In genomic region chr11:122813176-122813917, GRCh38 we compare ENCODE assay signal across 24 cellular contexts. TPM values are rescaled to one million over a fixed set of nuclear protein-coding genes. Genes with fewer than 3 reads are reported as not detected.
DNase-seq lines count a peak whose midpoint lies in the region; ATAC-seq, FAIRE-seq and TF ChIP-seq lines count a peak whose summit lies in the region.
"Had no signal": no experiment of that assay in that cellular context is flagged by ENCODE, and none has a peak within 500 bp of the region (broad histone marks: within the 10 kb centered on the region; RNA-seq: fewer than 3 reads in every experiment).

No MANE protein-coding gene starts in this region.

- no peak overlapping the region for H2AFZ ChIP-seq in GM23338
- peak overlapping the region; percentile 76 for H2AFZ ChIP-seq in H1 (ENCODE audit: low read length)
- H2AFZ ChIP-seq in neural cell (ENCODE audit: low read depth, low read length): no peak overlapping the region
- H2AFZ ChIP-seq: GM23248 had no signal

- peaks cover 41% of the 10 kb centered on the region for H3K4me1 Mint-ChIP-seq in GM23338
- H3K4me1 Mint-ChIP-seq in stimulated activated effector memory CD8-positive, alpha-beta T cell treated with anti-CD3 and anti-CD28 coated beads, Interleukin-12 subunit alpha, Interleukin-12 subunit beta, amount 100 ng/mL, for 72 hours: peaks cover 22% of the 10 kb centered on the region

- H3K14ac ChIP-seq in H1 (ENCODE audit: insufficient read length): no peak overlapping the region

- peak overlapping the region; percentile 25; the same call in 1 of the 2 replicates for H3K9ac ChIP-seq in HUES64 (ENCODE audit: low read depth, low read length)
- no peak overlapping the region; a peak in 1 of 7 replicates for H3K9ac ChIP-seq in H1 (replicated peaks in 1 of 4; ENCODE audit: extremely low read depth in 1 of 4, low read depth in 3 of 4, low read length in 3 of 4)
- no peak overlapping the region for H3K9ac ChIP-seq in neural cell (ENCODE audit: low read length)
- H3K9ac ChIP-seq: GM23248 had no signal

- no peaks in the 10 kb centered on the region for H3K27me3 ChIP-seq in GM23338 (ENCODE audit: insufficient read depth)
- H3K27me3 ChIP-seq in HUES64 (ENCODE audit: insufficient read depth, low read length): no peaks in the 10 kb centered on the region
- H3K27me3 ChIP-seq in H1 (replicated peaks in 1 of 4; ENCODE audit: control insufficient read depth in 3 of 4, extremely low read depth in 1 of 4, insufficient read depth in 3 of 4, low read length in 3 of 4): no peaks in the 10 kb centered on the region
- no peaks in the 10 kb centered on the region for H3K27me3 ChIP-seq in neural cell (ENCODE audit: insufficient read depth, low read depth, low read length)
- H3K27me3 ChIP-seq: Peyer's patch, SJCRH30 had no signal

- H3K9me2 ChIP-seq in GM23338 (ENCODE audit: insufficient read depth) (no peaks in the 10 kb centered on the region), neural cell (ENCODE audit: insufficient read depth, low read length) (no peaks in the 10 kb centered on the region)

- peaks cover 8% of the 10 kb centered on the region; the same call in 2 of the 3 replicates for H3K36me3 Mint-ChIP-seq in GM23338 (ENCODE audit: low read depth)
- H3K36me3 Mint-ChIP-seq in stimulated activated effector memory CD8-positive, alpha-beta T cell treated with anti-CD3 and anti-CD28 coated beads, Interleukin-12 subunit alpha, Interleukin-12 subunit beta, amount 100 ng/mL, for 72 hours: peaks cover 14% of the 10 kb centered on the region

- H3K4me3 Mint-ChIP-seq in GM23338: peak overlapping the region; percentile 46
- no peak overlapping the region for H3K4me3 Mint-ChIP-seq in stimulated activated effector memory CD8-positive, alpha-beta T cell treated with anti-CD3 and anti-CD28 coated beads, Interleukin-12 subunit alpha, Interleukin-12 subunit beta, amount 100 ng/mL, for 72 hours

- no peak overlapping the region for H2BK120ac ChIP-seq in H1 (replicated peaks; ENCODE audit: low read depth, low read length)

- no peak for TF ChIP-seq CTCF in GM23338 (conservative IDR thresholded peaks at IDR 0.05; ENCODE audit: low read depth in 2 of 2)
- no peak for TF ChIP-seq CTCF in H1 (IDR thresholded peaks at IDR 0.05; ENCODE audit: control extremely low read depth in 1 of 3, insufficient read depth in 1 of 3, low read depth in 1 of 3, low read length in 3 of 3)
- TF ChIP-seq CTCF in neural cell (IDR thresholded peaks at IDR 0.05; ENCODE audit: poor library complexity, severe bottlenecking): no peak

- no peak overlapping the region for H3K18ac ChIP-seq in H1 (ENCODE audit: extremely low read depth, low read length)

- H3K36me3 ChIP-seq in GM23338 (ENCODE audit: insufficient read depth): no peaks in the 10 kb centered on the region; the same call in 1 of the 2 replicates
- no peaks in the 10 kb centered on the region for H3K36me3 ChIP-seq in HUES64 (ENCODE audit: insufficient read depth, low read length)
- no peaks in the 10 kb centered on the region for H3K36me3 ChIP-seq in H1 (ENCODE audit: control insufficient read depth in 2 of 4, insufficient read depth in 4 of 4, low read length in 3 of 4)
- no peaks in the 10 kb centered on the region for H3K36me3 ChIP-seq in neural cell (ENCODE audit: insufficient read depth, low read length)
- H3K36me3 ChIP-seq: Peyer's patch, SJCRH30 had no signal

- no peak overlapping the region for H2BK12ac ChIP-seq in H1 (ENCODE audit: low read depth, low read length)

- CTCF ChIA-PET in H1 (lab: Charles Lee; ENCODE audit: partially characterized antibody): interaction anchor here (0.8 to 5.4 kb wide), 17 partner anchors 9 to 241 kb away, joined by 3 to 90 read pairs (median 4); no protein-coding TSS in a partner anchor

- TF ChIP-seq EP300 in H1 (IDR thresholded peaks at IDR 0.05; ENCODE audit: borderline replicate concordance in 1 of 2, low read depth in 2 of 2, low read length in 2 of 2) (no peak), neural cell (conservative IDR thresholded peaks at IDR 0.05; ENCODE audit: poor library complexity, severe bottlenecking) (no peak)

- peak overlapping the region; percentile 5; the same call in 1 of the 2 replicates for H2BK5ac ChIP-seq in H1 (ENCODE audit: low read depth, low read length)

- no peak for TF ChIP-seq RAD21 in H1 (IDR thresholded peaks at IDR 0.05 in 1 of 2, conservative IDR thresholded peaks at IDR 0.05 in 1 of 2; ENCODE audit: low read depth in 2 of 2, low read length in 2 of 2)
- no peak for TF ChIP-seq RAD21 in neural cell (conservative IDR thresholded peaks at IDR 0.05)

- TF ChIP-seq POLR2A in H1 (IDR thresholded peaks at IDR 0.05; ENCODE audit: control extremely low read depth in 1 of 2, low read depth in 2 of 2, low read length in 2 of 2): peak; percentile 78 to 86

- no peak overlapping the region for H2AK5ac ChIP-seq in H1 (ENCODE audit: low read depth, low read length)

- peak overlapping the region; percentile 61 for H3K4me2 ChIP-seq in GM23338
- peak overlapping the region; percentile 66 to 71 for H3K4me2 ChIP-seq in H1 (ENCODE audit: insufficient read depth in 1 of 2, low read depth in 2 of 2, low read length in 2 of 2)
- no peak overlapping the region for H3K4me2 ChIP-seq in neural cell (ENCODE audit: low read length)

- H3K56ac ChIP-seq in H1 (replicated peaks; ENCODE audit: insufficient read length, low read depth, low read length): no peak overlapping the region

- H2BK20ac ChIP-seq in H1 (ENCODE audit: low read length): no peak overlapping the region

- no peak overlapping the region for H3K23ac ChIP-seq in H1 (ENCODE audit: insufficient read length)

- no peaks in the 10 kb centered on the region for H3K79me2 ChIP-seq in GM23338 (replicated peaks; ENCODE audit: insufficient read depth)
- H3K79me2 ChIP-seq in H1 (ENCODE audit: control insufficient read depth in 1 of 2, insufficient read depth in 2 of 2, low read length in 2 of 2): no peaks in the 10 kb centered on the region
- no peaks in the 10 kb centered on the region for H3K79me2 ChIP-seq in neural cell (replicated peaks; ENCODE audit: insufficient read depth, low read length)

- ATAC-seq in GM23338: peak; percentile 92
- no peak for ATAC-seq in stimulated activated effector memory CD8-positive, alpha-beta T cell treated with anti-CD3 and anti-CD28 coated beads, Interleukin-12 subunit alpha, Interleukin-12 subunit beta, amount 100 ng/mL, for 72 hours

- H3K4me1 ChIP-seq in GM23338 (ENCODE audit: insufficient read depth) (peaks cover 29% of the 10 kb centered on the region), HUES64 (ENCODE audit: insufficient read depth, low read length) (peaks cover 34% of the 10 kb centered on the region), H1 (replicated peaks in 1 of 4; ENCODE audit: control insufficient read depth in 3 of 4, insufficient read depth in 4 of 4, low read length in 3 of 4) (peaks cover 0 to 10% (median 7%) of the 10 kb centered on the region in 4 experiments; a peak in 5 of 7 replicates)
- H3K4me1 ChIP-seq: SJCRH30 had no signal

- H3K27me3 Mint-ChIP-seq in GM23338 (ENCODE audit: insufficient read depth, low read depth, poor library complexity): peaks cover 3% of the 10 kb centered on the region

- peak overlapping the region; percentile 89 for H3K27ac Mint-ChIP-seq in GM23338
- H3K27ac Mint-ChIP-seq in stimulated activated effector memory CD8-positive, alpha-beta T cell treated with anti-CD3 and anti-CD28 coated beads, Interleukin-12 subunit alpha, Interleukin-12 subunit beta, amount 100 ng/mL, for 72 hours: no peak overlapping the region

- H4K91ac ChIP-seq in H1 (replicated peaks; ENCODE audit: insufficient read length, low read length): no peak overlapping the region

- H3K9me3 ChIP-seq in HUES64 (ENCODE audit: insufficient read depth, low read depth, low read length): peaks cover 5% of the 10 kb centered on the region; the same call in 1 of the 2 replicates
- no peaks in the 10 kb centered on the region for H3K9me3 ChIP-seq in H1 (ENCODE audit: insufficient read depth in 2 of 2, low read depth in 1 of 2, low read length in 1 of 2)
- no peaks in the 10 kb centered on the region for H3K9me3 ChIP-seq in neural cell (ENCODE audit: low read length)
- H3K9me3 ChIP-seq: Peyer's patch, SJCRH30 had no signal

- peak overlapping the region; percentile 85 for H3K27ac ChIP-seq in GM23338 (ENCODE audit: low read depth)
- H3K27ac ChIP-seq in HUES64 (ENCODE audit: low read depth, low read length): peak overlapping the region; percentile 73
- H3K27ac ChIP-seq in H1 (ENCODE audit: low read depth, low read length): peak overlapping the region; percentile 59
- no peak overlapping the region for H3K27ac ChIP-seq in neural cell (ENCODE audit: low read length)
- H3K27ac ChIP-seq: C4-2B, GM23248, Peyer's patch, SJCRH30 had no signal

- H3F3A ChIP-seq in GM23338 (replicated peaks; ENCODE audit: low read depth): no peaks in the 10 kb centered on the region; the same call in 1 of the 2 replicates
- no peaks in the 10 kb centered on the region for H3F3A ChIP-seq in neural cell (ENCODE audit: insufficient read depth, low read length, poor library complexity, severe bottlenecking)

- H3K23me2 ChIP-seq in H1 (ENCODE audit: low read depth, low read length): no peaks in the 10 kb centered on the region

- H2BK15ac ChIP-seq in H1 (ENCODE audit: low read length): no peak overlapping the region

- H3K4ac ChIP-seq in H1 (replicated peaks; ENCODE audit: insufficient read length, low read depth, low read length): no peak overlapping the region

- no peak for FAIRE-seq in H1 (lab: Jason Lieb, UNC)
- FAIRE-seq: A204.1, D721Med had no signal

- no peak overlapping the region for H4K8ac ChIP-seq in H1 (ENCODE audit: extremely low read depth, insufficient read depth, low read length)

- WGBS in HUES64: 7% methylated on average over 6 of the region's 8 CpGs
- 5% methylated on average over 8 of the region's 8 CpGs; no CpG with 5 or more reads in 1 of the 2 experiments for WGBS in H1 (ENCODE audit: extremely low coverage in 1 of 2, insufficient coverage in 1 of 2, insufficient read length in 1 of 2, insufficient replicate concordance in 2 of 2, low coverage in 1 of 2, low lambda C conversion rate in 2 of 2, missing lambda C conversion rate in 1 of 2), 2 experiments

- DNase-seq in GM23338 (ENCODE audit: low spot score) (peak; percentile 66), H1 (ENCODE audit: low read depth in 1 of 2, low spot score in 2 of 2) (no peak), NCI-H2196 (lab: John Stamatoyannopoulos, UW; ENCODE audit: unreplicated experiment) (no peak), NCI-H2107 (lab: John Stamatoyannopoulos, UW) (no peak)
- DNase-seq in activated naive CD4-positive, alpha-beta T cell treated with Interleukin-2 at 50 U/mL for 16 hours: no peak
- DNase-seq in stimulated activated effector memory CD8-positive, alpha-beta T cell treated with anti-CD3 and anti-CD28 coated beads, Interleukin-12 subunit alpha, Interleukin-12 subunit beta, amount 100 ng/mL, for 72 hours (ENCODE audit: low spot score in 2 of 2): no peak
- DNase-seq: DMS53; GDM1; GM23248; KG1; NCI-H1092 treated with DMSO at 0.1 percent for 48 hours; NCI-H1436 treated with DMSO at 0.1 percent for 48 hours; NCI-H1930; NCI-H226; NCI-H510A treated with DMSO at 0.1 percent for 48 hours; NCI-H774; NK-92 treated with Interleukin-12 subunit alpha and Interleukin-12 subunit beta, amount 100 ng/mL, for 24 hours; Peyer's patch; SJCRH30 had no signal

- H3K79me1 ChIP-seq in H1 (ENCODE audit: low read depth, low read length): no peaks in the 10 kb centered on the region

- H3K4me3 ChIP-seq in GM23338 (peak overlapping the region; percentile 22), HUES64 (ENCODE audit: low read length) (peak overlapping the region; percentile 35), H1 (ENCODE audit: extremely low read depth in 1 of 4, insufficient read depth in 2 of 4, low read depth in 3 of 4, low read length in 4 of 4) (peak overlapping the region in 1 of 4 experiments; percentile 43; a peak in 2 of 8 replicates), neural cell (ENCODE audit: low read length) (peak overlapping the region; percentile 34)
- H3K4me3 ChIP-seq: GM23248, Peyer's patch, SJCRH30 had no signal

- POLR2A ChIA-PET in H1 (lab: Charles Lee; ENCODE audit: partially characterized antibody): interaction anchor here (0.9 to 2.1 kb wide), 9 partner anchors 8 to 43 kb away, joined by 3 to 10 read pairs (median 4); partner anchors contain the start of gene CRTAM

- H4K20me1 ChIP-seq in GM23338 (replicated peaks; ENCODE audit: insufficient read depth): no peaks in the 10 kb centered on the region
- H4K20me1 ChIP-seq in H1 (replicated peaks in 1 of 2; ENCODE audit: control insufficient read depth in 1 of 2, insufficient read depth in 2 of 2, low read length in 2 of 2): no peaks in the 10 kb centered on the region
- H4K20me1 ChIP-seq in neural cell (ENCODE audit: insufficient read depth): no peaks in the 10 kb centered on the region

- H3K9me3 Mint-ChIP-seq in GM23338: peaks cover 8% of the 10 kb centered on the region
- H3K9me3 Mint-ChIP-seq in stimulated activated effector memory CD8-positive, alpha-beta T cell treated with anti-CD3 and anti-CD28 coated beads, Interleukin-12 subunit alpha, Interleukin-12 subunit beta, amount 100 ng/mL, for 72 hours: no peaks in the 10 kb centered on the region

- peak overlapping the region; percentile 73 for H4K5ac ChIP-seq in H1 (ENCODE audit: insufficient read length, low read depth, low read length)

RNA-seq across cellular contexts. Expression of gene CRTAM, which starts 25.0 kb away (rescaled TPM):
- 0.08 TPM in 1 of 2 replicates, not detected in the other for total RNA-seq in GM23338 (2014; rRNA removed; shearing (Covaris generic))
- polyA plus RNA-seq in GM23338 (2016; fragmentation: Nextera tagmentation; extraction: Ambion mirVana): not detected in 2 replicates
- not detected for polyA plus RNA-seq in HUES64 (2013, experiment 1 of 2)
- polyA plus RNA-seq in HUES64 (2013, experiment 2 of 2): 0.38 TPM
- not detected in 2 replicates for total RNA-seq in H1 (2021; fragmentation: NEBNext Ultra II Directional; extraction: Animal tissue kit (Norgen Biotek cat#: 25700))
- polyA plus RNA-seq in H1 (2011; rRNA removed): not detected in 2 replicates
- polyA plus RNA-seq in H1 (2011; cell fraction: cytosol; rRNA removed): not detected
- polyA plus RNA-seq in H1 (2011; cell fraction: nucleus; rRNA removed): not detected
- polyA plus RNA-seq in H1 (2012, experiment 1 of 2): not detected in 4 replicates
- polyA plus RNA-seq in H1 (2012, experiment 2 of 2): not detected
- polyA plus RNA-seq in H1 (2013, experiment 1 of 2): 0.26 TPM
- 0.33 TPM for polyA plus RNA-seq in H1 (2013, experiment 2 of 2)
- polyA minus RNA-seq in H1 (2011; rRNA and poly(A)+ RNA removed): not detected in 2 replicates
- not detected for polyA minus RNA-seq in H1 (2011; cell fraction: cytosol; rRNA and poly(A)+ RNA removed)
- polyA minus RNA-seq in H1 (2011; cell fraction: nucleus; rRNA and poly(A)+ RNA removed): not detected
- not detected in 2 replicates for polyA plus RNA-seq in neural cell
- not detected in 2 replicates for polyA minus RNA-seq in neural cell
- total RNA-seq: GM23248, SJCRH30 had no signal
- polyA plus RNA-seq: GM23248 had no signal
